1 cellular context compared by ENCODE assay signal in genomic region chr17:8160741-8161221, GRCh38.
TF ChIP-seq lines count a peak whose summit lies in the region.

No MANE protein-coding gene starts in this region.

TF ChIP-seq in endothelial cell of umbilical vein, 7 proteins besides CTCF, POLR2A, EP300 and RAD21:
- no peak for TF ChIP-seq FOS (IDR thresholded peaks at IDR 0.05; ENCODE audit: borderline replicate concordance, insufficient read depth, low read length)
- TF ChIP-seq GATA2 (IDR thresholded peaks at IDR 0.05; ENCODE audit: insufficient read depth, insufficient read length, low read depth, low read length) = no peak
- no peak for TF ChIP-seq EZH2 (IDR thresholded peaks at IDR 0.05; ENCODE audit: borderline replicate concordance, low read depth, low read length, severe bottlenecking)
- no peak for TF ChIP-seq MYC (IDR thresholded peaks at IDR 0.05; ENCODE audit: low read depth, low read length)
- no peak for TF ChIP-seq POLR2AphosphoS5 (IDR thresholded peaks at IDR 0.05; ENCODE audit: insufficient read depth, low read depth, low read length)
- no peak for TF ChIP-seq JUN (IDR thresholded peaks at IDR 0.05; ENCODE audit: borderline replicate concordance, insufficient read depth, insufficient read length, low read depth)
- no peak for TF ChIP-seq MAX (IDR thresholded peaks at IDR 0.05; ENCODE audit: insufficient read depth, insufficient read length)
TF ChIP-seq in endothelial cell of umbilical vein: peak in this region for 0.
